Comparison of ENCODE assay signal across 8 cellular contexts in the genomic region with DNA sequence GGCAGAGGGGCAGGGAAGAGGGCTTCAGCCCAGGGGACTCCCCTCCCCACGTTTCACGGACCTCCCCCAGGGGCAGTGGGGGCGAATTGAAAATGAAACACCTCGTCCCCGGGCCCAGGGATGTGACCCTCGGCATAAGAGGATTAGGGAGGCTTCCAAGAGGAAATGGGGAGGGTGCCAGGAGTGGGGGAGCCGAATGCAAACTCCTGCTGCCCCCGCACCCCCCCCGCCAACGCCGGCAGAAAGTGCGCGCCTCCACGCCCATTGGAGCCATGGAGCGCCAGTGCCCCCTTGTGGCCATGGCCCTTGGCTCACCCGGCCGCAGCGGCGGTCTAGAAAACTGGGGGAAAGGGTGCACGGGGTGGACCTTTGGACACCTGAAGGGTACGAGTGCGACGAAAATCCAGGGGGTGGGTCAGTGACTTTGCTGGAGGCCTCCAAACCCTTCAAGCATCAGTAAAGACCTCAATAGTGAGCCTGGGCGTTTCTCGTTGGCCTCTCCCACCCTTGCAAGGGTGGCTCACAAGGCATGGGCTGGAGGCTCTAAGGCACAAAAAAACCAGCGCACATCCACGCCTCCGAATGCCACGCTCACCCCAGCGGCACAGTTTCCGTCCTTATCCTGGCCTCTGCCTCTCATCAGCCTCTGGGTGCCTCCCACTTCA.
DNase-seq lines count a peak whose midpoint lies in the region; ATAC-seq and TF ChIP-seq lines count a peak whose summit lies in the region.

No MANE protein-coding gene starts in this region.

- TF ChIP-seq CTCF in ovary (IDR thresholded peaks at IDR 0.05) (peak; percentile 72 to 88 (median 85)), tibial artery (IDR thresholded peaks at IDR 0.05) (peak; percentile 78 to 80)

- H3K27ac ChIP-seq in ovary (peak overlapping the region; percentile 62 to 72), tibial artery (no peak overlapping the region)

- peak; percentile 83 for DNase-seq in ELF-1 (ENCODE audit: low read depth, low spot score)
- peak; percentile 21 for DNase-seq in activated gamma-delta T cell treated with anti-CD3 and anti-CD28 coated beads, Interleukin-2, amount 50 U/mL, for 16 hours (ENCODE audit: low read depth)
- peak; percentile 12 for DNase-seq in glomerular visceral epithelial cell (ENCODE audit: extremely low spot score)
- peak; percentile 81 to 89 (median 88) for DNase-seq in ovary
- peak; percentile 29 to 71 for DNase-seq in tibial artery
- DNase-seq in NK-92 treated with Interleukin-12 subunit alpha and Interleukin-12 subunit beta, amount 100 ng/mL, for 24 hours (lab: John Stamatoyannopoulos, UW): no peak

- peaks cover 2% of the 10 kb centered on the region for H3K4me1 ChIP-seq in ovary (ENCODE audit: insufficient read depth)
- peaks cover 0 to 11% (median 4%) of the 10 kb centered on the region in 4 donors for H3K4me1 ChIP-seq in tibial artery

- WGBS in ovary, 3 donors: 9 to 26% (median 10%) methylated on average over 25 to 31 of the region's 31 CpGs

- no peak for TF ChIP-seq EP300 in ovary (IDR thresholded peaks at IDR 0.05)

- no peak for TF ChIP-seq POLR2A in ovary (IDR thresholded peaks at IDR 0.05)

- H3K9me3 ChIP-seq in ovary: no peaks in the 10 kb centered on the region
- H3K9me3 ChIP-seq in tibial artery: no peaks in the 10 kb centered on the region

- H3K4me3 ChIP-seq in ovary (peak overlapping the region; percentile 38), tibial artery (peak overlapping the region; percentile 50 to 55)

- H3K27me3 ChIP-seq in ovary (no peaks in the 10 kb centered on the region), tibial artery (no peaks in the 10 kb centered on the region)

- H3K36me3 ChIP-seq in ovary (no peaks in the 10 kb centered on the region), tibial artery (no peaks in the 10 kb centered on the region)

- peak; percentile 71 for ATAC-seq in HG02759 (IDR thresholded peaks at IDR 0.05; ENCODE audit: unreplicated experiment)

- intact Hi-C loops in ovary (cut with DNase I): loop anchor here (2.0 to 10.0 kb wide), 5 partner anchors 59 to 461 kb away; partner anchors contain the start of gene EFNB1 (in 3 of the 4)
- intact Hi-C loops in tibial artery (cut with DNase I; ENCODE audit: low total_unique reads): loop anchor here (5.0 to 10.0 kb wide), 2 partner anchors 459 to 771 kb away; partner anchors contain the start of gene EFNB1

TF ChIP-seq in PFSK-1, 5 proteins besides CTCF, POLR2A, EP300 and RAD21:
- TF ChIP-seq SIN3A (IDR thresholded peaks at IDR 0.05; ENCODE audit: borderline replicate concordance, insufficient read depth, low read length): no peak
- TF ChIP-seq FOXP2 (optimal IDR thresholded peaks at IDR 0.05; ENCODE audit: borderline replicate concordance, extremely low read depth, extremely low read length, insufficient read depth): peak; percentile 33
- no peak for TF ChIP-seq TAF1 (IDR thresholded peaks at IDR 0.05; ENCODE audit: borderline replicate concordance, insufficient read depth, low read length)
- no peak for TF ChIP-seq POLR2AphosphoS5 (IDR thresholded peaks at IDR 0.05; ENCODE audit: low read depth, low read length)
- TF ChIP-seq, protein P1, sequence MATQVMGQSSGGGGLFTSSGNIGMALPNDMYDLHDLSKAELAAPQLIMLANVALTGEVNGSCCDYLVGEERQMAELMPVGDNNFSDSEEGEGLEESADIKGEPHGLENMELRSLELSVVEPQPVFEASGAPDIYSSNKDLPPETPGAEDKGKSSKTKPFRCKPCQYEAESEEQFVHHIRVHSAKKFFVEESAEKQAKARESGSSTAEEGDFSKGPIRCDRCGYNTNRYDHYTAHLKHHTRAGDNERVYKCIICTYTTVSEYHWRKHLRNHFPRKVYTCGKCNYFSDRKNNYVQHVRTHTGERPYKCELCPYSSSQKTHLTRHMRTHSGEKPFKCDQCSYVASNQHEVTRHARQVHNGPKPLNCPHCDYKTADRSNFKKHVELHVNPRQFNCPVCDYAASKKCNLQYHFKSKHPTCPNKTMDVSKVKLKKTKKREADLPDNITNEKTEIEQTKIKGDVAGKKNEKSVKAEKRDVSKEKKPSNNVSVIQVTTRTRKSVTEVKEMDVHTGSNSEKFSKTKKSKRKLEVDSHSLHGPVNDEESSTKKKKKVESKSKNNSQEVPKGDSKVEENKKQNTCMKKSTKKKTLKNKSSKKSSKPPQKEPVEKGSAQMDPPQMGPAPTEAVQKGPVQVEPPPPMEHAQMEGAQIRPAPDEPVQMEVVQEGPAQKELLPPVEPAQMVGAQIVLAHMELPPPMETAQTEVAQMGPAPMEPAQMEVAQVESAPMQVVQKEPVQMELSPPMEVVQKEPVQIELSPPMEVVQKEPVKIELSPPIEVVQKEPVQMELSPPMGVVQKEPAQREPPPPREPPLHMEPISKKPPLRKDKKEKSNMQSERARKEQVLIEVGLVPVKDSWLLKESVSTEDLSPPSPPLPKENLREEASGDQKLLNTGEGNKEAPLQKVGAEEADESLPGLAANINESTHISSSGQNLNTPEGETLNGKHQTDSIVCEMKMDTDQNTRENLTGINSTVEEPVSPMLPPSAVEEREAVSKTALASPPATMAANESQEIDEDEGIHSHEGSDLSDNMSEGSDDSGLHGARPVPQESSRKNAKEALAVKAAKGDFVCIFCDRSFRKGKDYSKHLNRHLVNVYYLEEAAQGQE (IDR thresholded peaks at IDR 0.05; ENCODE audit: insufficient read depth in 1 of 2, low read depth in 2 of 2, low read length in 2 of 2): no peak

Comparison
In these comparisons a context has a peak if more than half of its experiments do, and no peak if none do; other contexts are left out.
1. H3K27ac ChIP-seq: peak in ovary (2 of 2); none in tibial artery (0 of 2).